ENCODE assay signal across 19 cellular contexts in genomic region chr5:43410414-43410813, GRCh38. TPM values are rescaled to one million over a fixed set of nuclear protein-coding genes. Genes with fewer than 3 reads are reported as not detected.
DNase-seq lines count a peak whose midpoint lies in the region; TF ChIP-seq lines count a peak whose summit lies in the region.
"Had no signal": no experiment of that assay in that cellular context is flagged by ENCODE, and none has a peak within 500 bp of the region (broad histone marks: within the 10 kb centered on the region; RNA-seq: fewer than 3 reads in every experiment).

No MANE protein-coding gene starts in this region.

- no peak for TF ChIP-seq CTCF in colonic mucosa (IDR thresholded peaks at IDR 0.05)
- no peak for TF ChIP-seq CTCF in thyroid gland (IDR thresholded peaks at IDR 0.05)

- no peak for TF ChIP-seq POLR2A in thyroid gland (IDR thresholded peaks at IDR 0.05)

- DNase-seq in NCI-H2107 treated with DMSO at 0.1 percent for 48 hours (lab: John Stamatoyannopoulos, UW; ENCODE audit: unreplicated experiment) (peak; percentile 53), NCI-H2107 (lab: John Stamatoyannopoulos, UW) (no peak), colonic mucosa (no peak), thyroid gland (no peak), ecto neural progenitor cell (ENCODE audit: low spot score) (no peak), NCI-H2081 treated with DMSO at 0.1 percent for 48 hours (lab: John Stamatoyannopoulos, UW) (no peak)
- no peak for DNase-seq in activated naive CD4-positive, alpha-beta T cell (lab: John Stamatoyannopoulos, UW)
- DNase-seq: 8988T, C1 segment of cervical spinal cord, GDM1, IMR-90, NCI-H146, NCI-H2227 treated with DMSO at 0.1 percent for 48 hours, NCI-H524 treated with DMSO at 0.1 percent for 48 hours, NCI-H82, OCI-M1, Right ventricle myocardium superior had no signal

- H3K4me3 ChIP-seq in colonic mucosa (peak overlapping the region; percentile 30), mucosa of rectum (ENCODE audit: low read length in 2 of 2) (peak overlapping the region; percentile 57 to 80), thyroid gland (replicated peaks in 1 of 3) (no peak overlapping the region)

- H3K9me3 ChIP-seq in colonic mucosa (no peaks in the 10 kb centered on the region), mucosa of rectum (ENCODE audit: control insufficient read depth in 2 of 2, low read length in 2 of 2) (no peaks in the 10 kb centered on the region), thyroid gland (no peaks in the 10 kb centered on the region)

- H3K36me3 ChIP-seq in colonic mucosa (no peaks in the 10 kb centered on the region), mucosa of rectum (ENCODE audit: control insufficient read depth in 2 of 2, insufficient read depth in 2 of 2, low read length in 2 of 2) (no peaks in the 10 kb centered on the region), thyroid gland (no peaks in the 10 kb centered on the region)

- intact Hi-C loops in colonic mucosa (cut with DNase I) (no loop called here), thyroid gland (cut with DNase I) (no loop called here)

- H3K9ac ChIP-seq in colonic mucosa (ENCODE audit: low read depth in 2 of 2, low read length in 2 of 2) (peak overlapping the region; percentile 72 to 73), mucosa of rectum (ENCODE audit: low read depth in 1 of 2, low read length in 2 of 2) (peak overlapping the region; percentile 58 to 74)

- H3K4me1 ChIP-seq in colonic mucosa = no peaks in the 10 kb centered on the region
- peaks cover 5 to 28% of the 10 kb centered on the region in 2 donors for H3K4me1 ChIP-seq in mucosa of rectum (ENCODE audit: control insufficient read depth in 2 of 2, insufficient read depth in 2 of 2, low read length in 2 of 2)
- H3K4me1 ChIP-seq in thyroid gland = peaks cover 40 to 52% of the 10 kb centered on the region in 2 donors

- WGBS in thyroid gland, 2 donors = 38 to 56% methylated on average over 7 of the region's 7 CpGs

- no peaks in the 10 kb centered on the region for H3K27me3 ChIP-seq in colonic mucosa
- H3K27me3 ChIP-seq in mucosa of rectum (ENCODE audit: control insufficient read depth in 2 of 2, insufficient read depth in 2 of 2, low read length in 2 of 2) = no peaks in the 10 kb centered on the region
- no peaks in the 10 kb centered on the region for H3K27me3 ChIP-seq in thyroid gland

- H3K27ac ChIP-seq in colonic mucosa (peak overlapping the region; percentile 94), mucosa of rectum (ENCODE audit: low read depth in 2 of 2, low read length in 2 of 2) (peak overlapping the region; percentile 92 to 94), thyroid gland (peak overlapping the region; percentile 84 to 93 (median 91))

RNA-seq across cellular contexts. Expression of gene CCL28, which starts 1.8 kb away (rescaled TPM):
- total RNA-seq in colonic mucosa (100 to 1,000 TPM in 1 of 2 donors, 10 to 100 TPM in 1; 56.8 to 116 TPM), thyroid gland (10 to 100 TPM; 21.5 to 44.7 (median 32.7) TPM)
- total RNA-seq: H1 had no signal

Comparison
In these comparisons a context has a peak if more than half of its experiments do, and no peak if none do; other contexts are left out.
1. H3K4me3 ChIP-seq: peak in colonic mucosa (single experiment) and mucosa of rectum (2 of 2); none in thyroid gland (0 of 3).
2. Peak in every context shown above with its lines, with median percentiles within 50 percentile points of each other: H3K27ac ChIP-seq.